ENCODE assay signal across 17 cellular contexts in genomic region chr5:179867476-179867875, GRCh38. TPM values are rescaled to one million over a fixed set of nuclear protein-coding genes. Genes with fewer than 3 reads are reported as not detected.
DNase-seq lines count a peak whose midpoint lies in the region; ATAC-seq and TF ChIP-seq lines count a peak whose summit lies in the region.
"Had no signal": no experiment of that assay in that cellular context is flagged by ENCODE, and none has a peak within 500 bp of the region (broad histone marks: within the 10 kb centered on the region; RNA-seq: fewer than 3 reads in every experiment).

No MANE protein-coding gene starts in this region.

- H3K9me3 Mint-ChIP-seq in activated CD8-positive, alpha-beta T cell treated with anti-CD3 and anti-CD28 coated beads, Interleukin-2, amount 10 ng/mL, durations not matched to agents 7 days and 5 days (ENCODE audit: insufficient read depth) = no peaks in the 10 kb centered on the region
- no peaks in the 10 kb centered on the region for H3K9me3 Mint-ChIP-seq in mesothelial cell of epicardium
- H3K9me3 Mint-ChIP-seq in activated T-helper 2 cell treated with anti-CD3 and anti-CD28 coated beads, Interferon-gamma antibody, Interleukin-2, Interleukin-4, amounts not matched to agents 10 μg/mL and 5 μg/mL and 100 μg/mL, durations not matched to agents 14 hours and 24 hours and 36 hours = no peaks in the 10 kb centered on the region
- H3K9me3 Mint-ChIP-seq: activated naive CD4-positive, alpha-beta T cell treated with anti-CD3 and anti-CD28 coated beads, Interleukin-2, amount 10 ng/mL, durations not matched to agents 7 days and 5 days; naive thymus-derived CD8-positive, alpha-beta T cell had no signal

- 87 to 94% (median 92%) methylated on average over 10 to 11 of the region's 11 CpGs for WGBS in adrenal gland, 4 donors

- peaks cover 38% of the 10 kb centered on the region for H3K4me1 ChIP-seq in BLaER1
- H3K4me1 ChIP-seq in adrenal gland (replicated peaks in 1 of 2) = no peaks in the 10 kb centered on the region
- H3K4me1 ChIP-seq: prostate gland, upper lobe of right lung had no signal

- DNase-seq in COR-L47 (lab: John Stamatoyannopoulos, UW) (peak; percentile 5), mesothelial cell of epicardium (ENCODE audit: low spot score in 2 of 2, unreplicated experiment in 2 of 2) (no peak), adrenal gland (no peak)
- no peak for DNase-seq in activated CD8-positive, alpha-beta T cell treated with anti-CD3 and anti-CD28 coated beads, Interleukin-2, amount 10 ng/mL, durations not matched to agents 7 days and 5 days
- no peak for DNase-seq in activated T-helper 2 cell treated with anti-CD3 and anti-CD28 coated beads, Interferon-gamma antibody, Interleukin-2, Interleukin-4, amounts not matched to agents 10 μg/mL and 5 μg/mL and 100 μg/mL, durations not matched to agents 14 hours and 24 hours and 36 hours (ENCODE audit: low spot score)
- DNase-seq: cerebellar nuclear complex; endodermal cell; kidney glomerular epithelial cell; naive thymus-derived CD8-positive, alpha-beta T cell; NCI-H1092; NCI-H524; upper lobe of right lung had no signal

- peak overlapping the region; percentile 54 for H3K9ac ChIP-seq in BLaER1

- H3K36me3 Mint-ChIP-seq in activated CD8-positive, alpha-beta T cell treated with anti-CD3 and anti-CD28 coated beads, Interleukin-2, amount 10 ng/mL, durations not matched to agents 7 days and 5 days (ENCODE audit: low read depth) = peaks cover 26% of the 10 kb centered on the region
- peaks cover 32% of the 10 kb centered on the region for H3K36me3 Mint-ChIP-seq in mesothelial cell of epicardium
- peaks cover 55% of the 10 kb centered on the region for H3K36me3 Mint-ChIP-seq in activated T-helper 2 cell treated with anti-CD3 and anti-CD28 coated beads, Interferon-gamma antibody, Interleukin-2, Interleukin-4, amounts not matched to agents 10 μg/mL and 5 μg/mL and 100 μg/mL, durations not matched to agents 14 hours and 24 hours and 36 hours (ENCODE audit: low read depth)

- ATAC-seq in activated CD8-positive, alpha-beta T cell treated with anti-CD3 and anti-CD28 coated beads, Interleukin-2, amount 10 ng/mL, durations not matched to agents 7 days and 5 days = no peak
- no peak for ATAC-seq in HG03442 (IDR thresholded peaks at IDR 0.05; ENCODE audit: unreplicated experiment)
- ATAC-seq: upper lobe of right lung had no signal

- no peaks in the 10 kb centered on the region for H3K27me3 Mint-ChIP-seq in activated CD8-positive, alpha-beta T cell treated with anti-CD3 and anti-CD28 coated beads, Interleukin-2, amount 10 ng/mL, durations not matched to agents 7 days and 5 days (ENCODE audit: low read depth)
- no peaks in the 10 kb centered on the region for H3K27me3 Mint-ChIP-seq in mesothelial cell of epicardium (ENCODE audit: low read depth)
- no peaks in the 10 kb centered on the region for H3K27me3 Mint-ChIP-seq in activated T-helper 2 cell treated with anti-CD3 and anti-CD28 coated beads, Interferon-gamma antibody, Interleukin-2, Interleukin-4, amounts not matched to agents 10 μg/mL and 5 μg/mL and 100 μg/mL, durations not matched to agents 14 hours and 24 hours and 36 hours (ENCODE audit: low read depth)
- H3K27me3 Mint-ChIP-seq: activated naive CD4-positive, alpha-beta T cell treated with anti-CD3 and anti-CD28 coated beads, Interleukin-2, amount 10 ng/mL, durations not matched to agents 7 days and 5 days; naive thymus-derived CD8-positive, alpha-beta T cell had no signal

- H3K4me3 Mint-ChIP-seq in activated CD8-positive, alpha-beta T cell treated with anti-CD3 and anti-CD28 coated beads, Interleukin-2, amount 10 ng/mL, durations not matched to agents 7 days and 5 days = no peak overlapping the region
- H3K4me3 Mint-ChIP-seq in mesothelial cell of epicardium = no peak overlapping the region
- H3K4me3 Mint-ChIP-seq in activated T-helper 2 cell treated with anti-CD3 and anti-CD28 coated beads, Interferon-gamma antibody, Interleukin-2, Interleukin-4, amounts not matched to agents 10 μg/mL and 5 μg/mL and 100 μg/mL, durations not matched to agents 14 hours and 24 hours and 36 hours (ENCODE audit: low read depth) = no peak overlapping the region
- H3K4me3 Mint-ChIP-seq: activated naive CD4-positive, alpha-beta T cell treated with anti-CD3 and anti-CD28 coated beads, Interleukin-2, amount 10 ng/mL, durations not matched to agents 7 days and 5 days; endodermal cell; naive thymus-derived CD8-positive, alpha-beta T cell had no signal

- H4K20me1 ChIP-seq in BLaER1 = peaks cover 6% of the 10 kb centered on the region

- peak overlapping the region; percentile 74 for H3K4me2 ChIP-seq in BLaER1
- H3K4me2 ChIP-seq: smooth muscle cell had no signal

- H3K4me3 ChIP-seq in BLaER1 = no peak overlapping the region
- H3K4me3 ChIP-seq in adrenal gland = no peak overlapping the region
- H3K4me3 ChIP-seq: prostate gland, smooth muscle cell, upper lobe of right lung had no signal

- POLR2A ChIA-PET in activated CD8-positive, alpha-beta T cell treated with anti-CD3 and anti-CD28 coated beads, Interleukin-2, amount 10 ng/mL, durations not matched to agents 7 days and 5 days (lab: Charles Lee) = interaction anchor here (0.6 kb wide), 1 partner anchor 12 kb away, joined by 3 read pairs; no protein-coding TSS in a partner anchor

- CTCF ChIA-PET in activated CD8-positive, alpha-beta T cell treated with anti-CD3 and anti-CD28 coated beads, Interleukin-2, amount 10 ng/mL, durations not matched to agents 7 days and 5 days (lab: Charles Lee) = interaction anchor here (1.3 kb wide), 1 partner anchor 9 kb away, joined by 3 read pairs; no protein-coding TSS in a partner anchor

- no peak for TF ChIP-seq CTCF in mesothelial cell of epicardium (IDR thresholded peaks at IDR 0.05; ENCODE audit: unreplicated experiment)
- no peak for TF ChIP-seq CTCF in adrenal gland (IDR thresholded peaks at IDR 0.05)

- intact Hi-C loops in adrenal gland (cut with DNase I) = no loop called here
- intact Hi-C loops in activated T-helper 2 cell treated with anti-CD3 and anti-CD28 coated beads, Interferon-gamma antibody, Interleukin-2, Interleukin-4, amounts not matched to agents 10 μg/mL and 5 μg/mL and 100 μg/mL, durations not matched to agents 14 hours and 24 hours and 36 hours (cut with micrococcal nuclease) = no loop called here

- H3K27ac Mint-ChIP-seq in activated CD8-positive, alpha-beta T cell treated with anti-CD3 and anti-CD28 coated beads, Interleukin-2, amount 10 ng/mL, durations not matched to agents 7 days and 5 days = peak overlapping the region; percentile 67
- peak overlapping the region; percentile 39 for H3K27ac Mint-ChIP-seq in mesothelial cell of epicardium
- no peak overlapping the region for H3K27ac Mint-ChIP-seq in activated T-helper 2 cell treated with anti-CD3 and anti-CD28 coated beads, Interferon-gamma antibody, Interleukin-2, Interleukin-4, amounts not matched to agents 10 μg/mL and 5 μg/mL and 100 μg/mL, durations not matched to agents 14 hours and 24 hours and 36 hours
- H3K27ac Mint-ChIP-seq: endodermal cell had no signal

- H3K27ac ChIP-seq in BLaER1 (peak overlapping the region; percentile 82), adrenal gland (no peak overlapping the region)
- H3K27ac ChIP-seq: prostate gland, upper lobe of right lung had no signal

- H3K27me3 ChIP-seq in BLaER1 (no peaks in the 10 kb centered on the region), adrenal gland (no peaks in the 10 kb centered on the region)
- H3K27me3 ChIP-seq: upper lobe of right lung had no signal

- H3K9me3 ChIP-seq in BLaER1 (peaks cover 8% of the 10 kb centered on the region; the same call in 1 of the 2 replicates), adrenal gland (replicated peaks in 1 of 3) (no peaks in the 10 kb centered on the region)
- H3K9me3 ChIP-seq: prostate gland, upper lobe of right lung had no signal

- H3K36me3 ChIP-seq in BLaER1 = peaks cover 92% of the 10 kb centered on the region
- H3K36me3 ChIP-seq in adrenal gland (replicated peaks in 1 of 2) = peaks cover 0 to 73% of the 10 kb centered on the region in 2 donors

- H3K4me1 Mint-ChIP-seq in activated CD8-positive, alpha-beta T cell treated with anti-CD3 and anti-CD28 coated beads, Interleukin-2, amount 10 ng/mL, durations not matched to agents 7 days and 5 days (ENCODE audit: low read depth) = peaks cover 2% of the 10 kb centered on the region
- H3K4me1 Mint-ChIP-seq in mesothelial cell of epicardium = no peaks in the 10 kb centered on the region
- peaks cover 2% of the 10 kb centered on the region for H3K4me1 Mint-ChIP-seq in activated T-helper 2 cell treated with anti-CD3 and anti-CD28 coated beads, Interferon-gamma antibody, Interleukin-2, Interleukin-4, amounts not matched to agents 10 μg/mL and 5 μg/mL and 100 μg/mL, durations not matched to agents 14 hours and 24 hours and 36 hours (ENCODE audit: low read depth)
- H3K4me1 Mint-ChIP-seq: activated naive CD4-positive, alpha-beta T cell treated with anti-CD3 and anti-CD28 coated beads, Interleukin-2, amount 10 ng/mL, durations not matched to agents 7 days and 5 days had no signal

- TF ChIP-seq POLR2A in adrenal gland (IDR thresholded peaks at IDR 0.05) = no peak

RNA-seq across cellular contexts. Expression of gene MRNIP, which starts 8.9 kb away (rescaled TPM):
- 10 to 100 TPM; 16.1 to 17.1 TPM for total RNA-seq in activated CD8-positive, alpha-beta T cell treated with anti-CD3 and anti-CD28 coated beads, Interleukin-2, amount 10 ng/mL, durations not matched to agents 7 days and 5 days
- 44.1 to 48.2 TPM (median 47.0 TPM) in 3 replicates for total RNA-seq in mesothelial cell of epicardium
- 10 to 100 TPM; 14.7 to 46.5 (median 32.2) TPM for total RNA-seq in adrenal gland
- polyA plus RNA-seq in adrenal gland = 100 to 1,000 TPM in 2 of 3 donors, 10 to 100 TPM in 1; 12.3 to 129 (median 104) TPM
- 24.4 and 30.1 TPM in 2 replicates for total RNA-seq in activated T-helper 2 cell treated with anti-CD3 and anti-CD28 coated beads, Interferon-gamma antibody, Interleukin-2, Interleukin-4, amounts not matched to agents 10 μg/mL and 5 μg/mL and 100 μg/mL, durations not matched to agents 14 hours and 24 hours and 36 hours

RNA-seq across cellular contexts. Expression of gene TBC1D9B, which starts 40.2 kb away (rescaled TPM):
- 10 to 100 TPM; 70.5 to 72.7 TPM for total RNA-seq in activated CD8-positive, alpha-beta T cell treated with anti-CD3 and anti-CD28 coated beads, Interleukin-2, amount 10 ng/mL, durations not matched to agents 7 days and 5 days
- total RNA-seq in mesothelial cell of epicardium (131 to 139 TPM (median 139 TPM) in 3 replicates), adrenal gland (100 to 1,000 TPM in 7 of 8 donors, 10 to 100 TPM in 1; 91.9 to 192 (median 162) TPM)
- polyA plus RNA-seq in adrenal gland = 100 to 1,000 TPM in 1 of 3 donors, 10 to 100 TPM in 2; 80.9 to 127 (median 87.0) TPM
- total RNA-seq in activated T-helper 2 cell treated with anti-CD3 and anti-CD28 coated beads, Interferon-gamma antibody, Interleukin-2, Interleukin-4, amounts not matched to agents 10 μg/mL and 5 μg/mL and 100 μg/mL, durations not matched to agents 14 hours and 24 hours and 36 hours = 124 and 125 TPM in 2 replicates

RNA-seq across cellular contexts. Expression of gene SQSTM1, which starts 46.8 kb away (rescaled TPM):
- 100 to 1,000 TPM in 1 of 2 experiments, 10 to 100 TPM in 1; 100.0 to 102 TPM for total RNA-seq in activated CD8-positive, alpha-beta T cell treated with anti-CD3 and anti-CD28 coated beads, Interleukin-2, amount 10 ng/mL, durations not matched to agents 7 days and 5 days
- 145 to 149 TPM (median 146 TPM) in 3 replicates for total RNA-seq in mesothelial cell of epicardium
- 1,000 to 10,000 TPM in 3 of 8 donors, 100 to 1,000 TPM in 5; 521 to 2,312 (median 919) TPM for total RNA-seq in adrenal gland
- polyA plus RNA-seq in adrenal gland = 100 to 1,000 TPM; 258 to 312 (median 292) TPM
- 194 TPM in 2 replicates for total RNA-seq in activated T-helper 2 cell treated with anti-CD3 and anti-CD28 coated beads, Interferon-gamma antibody, Interleukin-2, Interleukin-4, amounts not matched to agents 10 μg/mL and 5 μg/mL and 100 μg/mL, durations not matched to agents 14 hours and 24 hours and 36 hours
